In the genomic region with DNA sequence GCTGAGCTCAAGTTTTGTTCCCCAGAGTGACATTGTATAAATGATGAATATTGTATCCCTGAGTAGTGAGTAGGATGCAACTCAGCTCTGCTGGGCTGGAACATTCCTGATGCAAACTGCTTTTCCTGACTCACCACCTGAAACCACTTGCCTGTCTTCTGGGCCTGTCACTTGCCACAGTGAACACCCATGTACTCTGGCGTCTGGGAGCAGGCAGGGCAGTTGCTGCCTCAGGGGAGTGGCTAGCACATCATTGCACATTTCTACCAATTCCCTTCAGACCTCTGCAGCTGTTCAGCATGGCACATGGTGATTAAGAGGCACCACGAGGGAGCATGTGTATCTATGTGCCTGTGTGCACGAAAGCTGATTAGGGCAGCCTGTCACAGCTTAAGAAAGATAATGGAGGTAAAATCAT, we compare ENCODE assay signal across 1 cellular context.
TF ChIP-seq lines count a peak whose summit lies in the region.

No MANE protein-coding gene starts in this region.

TF ChIP-seq in H1, 55 proteins besides CTCF, POLR2A, EP300 and RAD21 (continued from another document):
- no peak for TF ChIP-seq ATF2 (IDR thresholded peaks at IDR 0.05; ENCODE audit: low read length)
